Comparison of ENCODE assay signal across 20 cellular contexts in genomic region chr2:132782166-132782783, GRCh38.
DNase-seq lines count a peak whose midpoint lies in the region; ATAC-seq lines count a peak whose summit lies in the region.
"Had no signal": no experiment of that assay in that cellular context is flagged by ENCODE, and none has a peak within 500 bp of the region (broad histone marks: within the 10 kb centered on the region; RNA-seq: fewer than 3 reads in every experiment).

No MANE protein-coding gene starts in this region.

- DNase-seq in Ammon's horn (ENCODE audit: low spot score) (peak; percentile 40), head of caudate nucleus (peak in 36 of 42 donors; percentile 8 to 77 (median 37)), mesendoderm (no peak), substantia nigra (lab: John Stamatoyannopoulos, UW) (peak in 21 of 49 donors; percentile 1 to 26 (median 11)), KG1 (lab: John Stamatoyannopoulos, UW) (no peak)
- no peak for DNase-seq in stimulated activated CD4-positive, alpha-beta T cell treated with anti-CD3 and anti-CD28 coated beads, Interleukin-4, amount 100 ng/mL, for 24 hours
- DNase-seq: BE2C; Calu3; CD4-positive, alpha-beta T cell; CD8-positive, alpha-beta memory T cell; DMS53; DMS79 treated with DMSO at 0.1 percent for 48 hours; GF-D8; GM23248; H7; HCEC 1CT had no signal

- peak overlapping the region; percentile 11 for H2AK5ac ChIP-seq in mesendoderm (ENCODE audit: low read length)

- WGBS in mesendoderm (ENCODE audit: extremely low coverage, insufficient coverage, low lambda C conversion rate): no CpG with 5 or more reads among the region's 7 CpGs

- no peak overlapping the region for H3K4me3 ChIP-seq in mesendoderm (ENCODE audit: low read length)
- H3K4me3 ChIP-seq: BLaER1 treated with 17β-estradiol and CSF1 and Interleukin-3, amounts not matched to agents 10 nM and 100 nM; GM23248 had no signal

- peak overlapping the region; percentile 2 for H3K4ac ChIP-seq in mesendoderm (ENCODE audit: low read depth, low read length)

- no peaks in the 10 kb centered on the region for H3K79me1 ChIP-seq in mesendoderm (ENCODE audit: low read length)

- H3K18ac ChIP-seq in mesendoderm (ENCODE audit: low read length): peak overlapping the region; percentile 82

- H4K5ac ChIP-seq in mesendoderm (ENCODE audit: low read length): no peak overlapping the region

- no peak overlapping the region for H2BK15ac ChIP-seq in mesendoderm (replicated peaks; ENCODE audit: low read depth)

- H3K9ac ChIP-seq in mesendoderm (ENCODE audit: low read length): no peak overlapping the region
- H3K9ac ChIP-seq: BLaER1 treated with 17β-estradiol and CSF1 and Interleukin-3, amounts not matched to agents 10 nM and 100 nM; GM23248 had no signal

- H3K4me2 ChIP-seq in mesendoderm (ENCODE audit: low read length): no peak overlapping the region
- H3K4me2 ChIP-seq: BLaER1 treated with 17β-estradiol and CSF1 and Interleukin-3, amounts not matched to agents 10 nM and 100 nM had no signal

- no peaks in the 10 kb centered on the region for H3K36me3 ChIP-seq in mesendoderm (ENCODE audit: control insufficient read depth, insufficient read depth, low read length)
- H3K36me3 ChIP-seq: BE2C; BLaER1 treated with 17β-estradiol and CSF1 and Interleukin-3, amounts not matched to agents 10 nM and 100 nM had no signal

- no peak overlapping the region for H4K8ac ChIP-seq in mesendoderm (ENCODE audit: low read depth, low read length)

- H2BK5ac ChIP-seq in mesendoderm (ENCODE audit: low read length): peak overlapping the region; percentile 45

- peak overlapping the region; percentile 47 for H2BK120ac ChIP-seq in mesendoderm (ENCODE audit: low read depth, low read length)

- H3K23ac ChIP-seq in mesendoderm (ENCODE audit: low read length): no peak overlapping the region

- intact Hi-C loops in head of caudate nucleus (cut with DNase I): no loop called here

- ATAC-seq in HG02938 (IDR thresholded peaks at IDR 0.05; ENCODE audit: unreplicated experiment): no peak
- ATAC-seq in HG03095 (IDR thresholded peaks at IDR 0.05; ENCODE audit: unreplicated experiment): no peak

- H3K56ac ChIP-seq in mesendoderm (ENCODE audit: low read length): peak overlapping the region; percentile 45

- no peaks in the 10 kb centered on the region for H3K27me3 ChIP-seq in mesendoderm (ENCODE audit: insufficient read depth, low read length, poor library complexity)
- H3K27me3 ChIP-seq: BE2C; BLaER1 treated with 17β-estradiol and CSF1 and Interleukin-3, amounts not matched to agents 10 nM and 100 nM had no signal

- H3K4me1 ChIP-seq in mesendoderm (ENCODE audit: control insufficient read depth, low read depth, low read length): peaks cover 4% of the 10 kb centered on the region
- H3K4me1 ChIP-seq: BE2C; BLaER1 treated with 17β-estradiol and CSF1 and Interleukin-3, amounts not matched to agents 10 nM and 100 nM had no signal

- H3K27ac ChIP-seq in mesendoderm (ENCODE audit: low read depth, low read length): no peak overlapping the region
- H3K27ac ChIP-seq in substantia nigra (ENCODE audit: low read depth, low read length, poor library complexity, severe bottlenecking): peak overlapping the region; percentile 27
- H3K27ac ChIP-seq: 22Rv1; BLaER1 treated with 17β-estradiol and CSF1 and Interleukin-3, amounts not matched to agents 10 nM and 100 nM; GM23248 had no signal

- H3K79me2 ChIP-seq in mesendoderm (ENCODE audit: control insufficient read depth, insufficient read depth, low read length): no peaks in the 10 kb centered on the region

Comparison
In these comparisons a context has a peak if more than half of its experiments do, and no peak if none do; other contexts are left out.
1. DNase-seq: peak in Ammon's horn (single experiment) and head of caudate nucleus (36 of 42); none in mesendoderm (single experiment), KG1 (single experiment) and stimulated activated CD4-positive, alpha-beta T cell treated with anti-CD3 and anti-CD28 coated beads, Interleukin-4, amount 100 ng/mL, for 24 hours (single experiment).